ENCODE assay signal across 7 cellular contexts in genomic region chr6:137571854-137572253, GRCh38.
DNase-seq lines count a peak whose midpoint lies in the region; ATAC-seq and TF ChIP-seq lines count a peak whose summit lies in the region.

No MANE protein-coding gene starts in this region.

- H3K36me3 ChIP-seq in ascending aorta (no peaks in the 10 kb centered on the region), lung (ENCODE audit: control insufficient read depth in 2 of 2, insufficient read depth in 2 of 2, low read length in 2 of 2) (no peaks in the 10 kb centered on the region), testis (ENCODE audit: low read depth, missing control alignments) (no peaks in the 10 kb centered on the region)

- no peaks in the 10 kb centered on the region for H3K4me1 ChIP-seq in ascending aorta
- H3K4me1 ChIP-seq in lung (ENCODE audit: control insufficient read depth in 2 of 2, insufficient read depth in 2 of 2, low read length in 2 of 2): no peaks in the 10 kb centered on the region
- no peaks in the 10 kb centered on the region for H3K4me1 ChIP-seq in testis

- no peaks in the 10 kb centered on the region for H3K27me3 ChIP-seq in ascending aorta
- H3K27me3 ChIP-seq in lung (ENCODE audit: control insufficient read depth, insufficient read depth): no peaks in the 10 kb centered on the region
- H3K27me3 ChIP-seq in testis: no peaks in the 10 kb centered on the region

- intact Hi-C loops in ascending aorta (cut with DNase I) (no loop called here), testis (cut with DNase I; ENCODE audit: low total_unique reads) (no loop called here)

- DNase-seq in GM04504 (ENCODE audit: low read depth) (peak; percentile 1), SKM-1 (lab: John Stamatoyannopoulos, UW; ENCODE audit: unreplicated experiment) (peak; percentile 25), ascending aorta (ENCODE audit: low spot score in 2 of 2) (no peak), lung (ENCODE audit: low spot score) (peak; percentile 38), testis (peak; percentile 31), NOMO-1 treated with dmso at 0.1 percent for 144 hours (lab: John Stamatoyannopoulos, UW; ENCODE audit: unreplicated experiment) (no peak)

- no peaks in the 10 kb centered on the region for H3K9me3 ChIP-seq in ascending aorta
- H3K9me3 ChIP-seq in lung (ENCODE audit: control insufficient read depth in 2 of 2, insufficient read depth in 1 of 2, low read length in 1 of 2): peaks cover 0 to 3% of the 10 kb centered on the region in 2 donors
- no peaks in the 10 kb centered on the region for H3K9me3 ChIP-seq in testis

- ATAC-seq in HG02798 (IDR thresholded peaks at IDR 0.05; ENCODE audit: poor library complexity, unreplicated experiment) (peak; percentile 81), lung (ENCODE audit: insufficient read depth, low FRiP score) (no peak)

- TF ChIP-seq CTCF in ascending aorta (IDR thresholded peaks at IDR 0.05) (peak in 2 of 3 experiments; percentile 26 to 27), lung (IDR thresholded peaks at IDR 0.05; ENCODE audit: control extremely low read depth, extremely low read depth) (no peak), testis (IDR thresholded peaks at IDR 0.05) (peak in 2 of 3 experiments; percentile 8 to 46)

- TF ChIP-seq POLR2A in testis (IDR thresholded peaks at IDR 0.05): no peak

- no peak overlapping the region for H3K4me3 ChIP-seq in ascending aorta
- H3K4me3 ChIP-seq in lung: no peak overlapping the region
- no peak overlapping the region for H3K4me3 ChIP-seq in testis

- H3K27ac ChIP-seq in ascending aorta: no peak overlapping the region
- H3K27ac ChIP-seq in lung (ENCODE audit: low read depth in 1 of 2, low read length in 1 of 2): no peak overlapping the region
- no peak overlapping the region for H3K27ac ChIP-seq in testis

Comparison
In these comparisons a context has a peak if more than half of its experiments do, and no peak if none do; other contexts are left out.
1. DNase-seq: peak in GM04504 (single experiment), SKM-1 (single experiment), lung (single experiment) and testis (single experiment); none in ascending aorta (0 of 2) and NOMO-1 treated with dmso at 0.1 percent for 144 hours (single experiment).